Comparison of ENCODE assay signal across 8 cellular contexts in genomic region chr3:58577269-58577821, GRCh38. TPM values are rescaled to one million over a fixed set of nuclear protein-coding genes. Genes with fewer than 3 reads are reported as not detected.
DNase-seq lines count a peak whose midpoint lies in the region; ATAC-seq and TF ChIP-seq lines count a peak whose summit lies in the region.

TSS of gene FAM107A (minus strand) at chr3:58577391. CDS start at chr3:58569860, 7,531 bp downstream.

- peak; percentile 36 for TF ChIP-seq CTCF in epithelial cell of proximal tubule (conservative IDR thresholded peaks at IDR 0.05; ENCODE audit: low read depth, low read length)
- no peak for TF ChIP-seq CTCF in lower leg skin (IDR thresholded peaks at IDR 0.05)

- no peak within 1 kb of the TSS for H3K4me3 ChIP-seq in epithelial cell of proximal tubule (ENCODE audit: low read depth, low read length)
- peak within 1 kb of the TSS; percentile 12 for H3K4me3 ChIP-seq in lower leg skin (ENCODE audit: low read depth, poor library complexity, severe bottlenecking)

- 15 to 16% methylated on average over 12 of the region's 12 CpGs for WGBS in lower leg skin, 2 donors

- no peak for TF ChIP-seq POLR2A in lower leg skin (IDR thresholded peaks at IDR 0.05)

- DNase-seq in LHCN-M2 (ENCODE audit: low read depth), result peak; percentile 19
- DNase-seq in epithelial cell of proximal tubule (ENCODE audit: low read depth), result peak; percentile 52
- DNase-seq in lower leg skin (ENCODE audit: low spot score in 2 of 2), result peak in 1 of 2 donors; percentile 57
- no peak for DNase-seq in activated CD4-positive, alpha-beta T cell treated with anti-CD3 and anti-CD28 coated beads, Interleukin-2, amount 50 U/mL, for 1 hour
- no peak for DNase-seq in OCI-M1 (lab: John Stamatoyannopoulos, UW)
- no peak for DNase-seq in COLO668 (lab: John Stamatoyannopoulos, UW; ENCODE audit: unreplicated experiment)

- H3K27ac ChIP-seq in temporal lobe (ENCODE audit: low read depth, low read length), result peak within 1 kb of the TSS; percentile 96

- ATAC-seq in GM19455 (IDR thresholded peaks at IDR 0.05; ENCODE audit: unreplicated experiment), result no peak

- intact Hi-C loops in lower leg skin (cut with DNase I; ENCODE audit: low total_unique reads), result no loop called here

RNA-seq across cellular contexts. Expression of gene FAM107A, which starts in this region (rescaled TPM):
- total RNA-seq in LHCN-M2 (2014; rRNA removed) (not detected in 2 replicates), epithelial cell of proximal tubule (0.22 and 1.3 TPM in 2 replicates), lower leg skin (10 to 100 TPM in 3 of 4 donors, 1 to 10 TPM in 1; 9.2 to 52.5 (median 16.9) TPM), temporal lobe (32.2 TPM)
- polyA plus RNA-seq in LHCN-M2 (2012), result 0.02 TPM

Comparison
In these comparisons a context has a peak if more than half of its experiments do, and no peak if none do; other contexts are left out.
1. Peak in DNase-seq in LHCN-M2; RNA of the gene not detected or under 1 TPM.